In genomic region chr6:127967708-127968107, GRCh38 we compare ENCODE assay signal across 23 cellular contexts.
DNase-seq lines count a peak whose midpoint lies in the region; ATAC-seq and TF ChIP-seq lines count a peak whose summit lies in the region.
"Had no signal": no experiment of that assay in that cellular context is flagged by ENCODE, and none has a peak within 500 bp of the region (broad histone marks: within the 10 kb centered on the region; RNA-seq: fewer than 3 reads in every experiment).

No MANE protein-coding gene starts in this region.

- H3F3A ChIP-seq in Loucy (ENCODE audit: low read depth): peaks cover 3% of the 10 kb centered on the region; the same call in 1 of the 2 replicates

- H3K27ac ChIP-seq in dorsolateral prefrontal cortex (peak overlapping the region in 44 of 59 donors; percentile 5 to 86 (median 60)), mesendoderm (ENCODE audit: low read depth, low read length) (no peak overlapping the region)

- H3K18ac ChIP-seq in mesendoderm (ENCODE audit: low read length): no peak overlapping the region

- H3K9me3 ChIP-seq in Loucy (ENCODE audit: insufficient read depth, low read depth, low read length): no peaks in the 10 kb centered on the region
- H3K9me3 ChIP-seq: SK-N-SH had no signal

- peak; percentile 10 for DNase-seq in COLO829 (ENCODE audit: low spot score)
- peak in 2 of 10 donors; percentile 18 to 30 for DNase-seq in dorsolateral prefrontal cortex
- peak; percentile 40 for DNase-seq in putamen (ENCODE audit: low spot score)
- no peak for DNase-seq in NCI-H345 treated with DMSO at 0.1 percent for 48 hours (lab: John Stamatoyannopoulos, UW; ENCODE audit: unreplicated experiment)
- DNase-seq in mesendoderm: no peak
- DNase-seq: activated CD4-positive, CD25-positive, alpha-beta regulatory T cell; activated gamma-delta T cell treated with Interleukin-2 at 50 U/mL for 16 hours; cerebellar nuclear complex; COR-L47; effector CD4-positive, alpha-beta T cell; Kasumi-1; kidney; mammary epithelial cell; NCI-H1105; NCI-H2029 treated with DMSO at 0.1 percent for 48 hours; NCI-H510A treated with DMSO at 0.1 percent for 48 hours; nephron progenitor cell; SK-N-SH; trophoblast cell had no signal

- no CpG with 5 or more reads among the region's 3 CpGs for WGBS in mesendoderm (ENCODE audit: extremely low coverage, insufficient coverage, low lambda C conversion rate)

- H3K79me1 ChIP-seq in mesendoderm (ENCODE audit: low read length): no peaks in the 10 kb centered on the region

- no peaks in the 10 kb centered on the region for H3K27me3 ChIP-seq in Loucy (ENCODE audit: insufficient read depth, low read length, poor library complexity, severe bottlenecking)
- H3K27me3 ChIP-seq in dorsolateral prefrontal cortex: no peaks in the 10 kb centered on the region
- H3K27me3 ChIP-seq in mesendoderm (ENCODE audit: insufficient read depth, low read length, poor library complexity): no peaks in the 10 kb centered on the region

- H3K23ac ChIP-seq in mesendoderm (ENCODE audit: low read length): no peak overlapping the region

- H4K20me1 ChIP-seq in Loucy (ENCODE audit: insufficient read depth, low read length, poor library complexity, severe bottlenecking): no peaks in the 10 kb centered on the region

- no peaks in the 10 kb centered on the region for H3K36me3 ChIP-seq in Loucy (ENCODE audit: insufficient read depth, low read length)
- H3K36me3 ChIP-seq in mesendoderm (ENCODE audit: control insufficient read depth, insufficient read depth, low read length): no peaks in the 10 kb centered on the region

- no peak overlapping the region for H2BK5ac ChIP-seq in mesendoderm (ENCODE audit: low read length)

- H3K79me2 ChIP-seq in Loucy (ENCODE audit: insufficient read depth, low read length) (no peaks in the 10 kb centered on the region), mesendoderm (ENCODE audit: control insufficient read depth, insufficient read depth, low read length) (no peaks in the 10 kb centered on the region)

- no peak for ATAC-seq in GM21825 (IDR thresholded peaks at IDR 0.05; ENCODE audit: unreplicated experiment)
- ATAC-seq: HCT116; stimulated activated memory B cell treated with anti-CD40 and anti-IgM and Interleukin-4, amounts not matched to agents 10 μg/mL and 1 μg/mL and 100 μg/mL, for 72 hours had no signal

- H2AFZ ChIP-seq in Loucy (ENCODE audit: low read length): 0 out of 2 replicates have a peak overlapping the region, but pooled peaks have one; percentile 21

- TF ChIP-seq CTCF in Loucy (conservative IDR thresholded peaks at IDR 0.05; ENCODE audit: low read length) (no peak), dorsolateral prefrontal cortex (IDR thresholded peaks at IDR 0.05 in 54 of 56, conservative IDR thresholded peaks at IDR 0.05 in 2 of 56; ENCODE audit: low read depth in 1 of 56, partially characterized antibody in 56 of 56) (peak in 2 of 56 donors; percentile 9 to 24)

- no peak overlapping the region for H3K4me3 ChIP-seq in Loucy (ENCODE audit: low read length, poor library complexity, severe bottlenecking)
- no peak overlapping the region for H3K4me3 ChIP-seq in dorsolateral prefrontal cortex
- no peak overlapping the region for H3K4me3 ChIP-seq in mesendoderm (ENCODE audit: low read length)

- H2AK5ac ChIP-seq in mesendoderm (ENCODE audit: low read length): no peak overlapping the region

- no peak overlapping the region for H4K5ac ChIP-seq in mesendoderm (ENCODE audit: low read length)

- H3K4me2 ChIP-seq in Loucy (ENCODE audit: low read depth, low read length, poor library complexity, severe bottlenecking) (no peak overlapping the region), mesendoderm (ENCODE audit: low read length) (no peak overlapping the region)
- H3K4me2 ChIP-seq: SK-N-SH had no signal

- no peak overlapping the region for H2BK15ac ChIP-seq in mesendoderm (replicated peaks; ENCODE audit: low read depth)

- H3K4me1 ChIP-seq in Loucy (ENCODE audit: insufficient read depth, low read length, poor library complexity, severe bottlenecking): peaks cover 33% of the 10 kb centered on the region
- H3K4me1 ChIP-seq in mesendoderm (ENCODE audit: control insufficient read depth, low read depth, low read length): no peaks in the 10 kb centered on the region

- no peak overlapping the region for H2BK120ac ChIP-seq in mesendoderm (ENCODE audit: low read depth, low read length)

- H3K9ac ChIP-seq in Loucy (ENCODE audit: low read depth, low read length, poor library complexity, severe bottlenecking) (no peak overlapping the region), mesendoderm (ENCODE audit: low read length) (no peak overlapping the region)
- H3K9ac ChIP-seq: SK-N-SH had no signal

- intact Hi-C loops in dorsolateral prefrontal cortex (cut with DNase I): loop anchor here (5.0 to 10.0 kb wide), 2 partner anchors 90 to 93 kb away; no protein-coding TSS in a partner anchor

- no peaks in the 10 kb centered on the region for H3K9me2 ChIP-seq in Loucy (replicated peaks; ENCODE audit: low read depth, low read length)
- H3K9me2 ChIP-seq: SK-N-SH had no signal

- H3K4ac ChIP-seq in mesendoderm (ENCODE audit: low read depth, low read length): no peak overlapping the region

- H3K56ac ChIP-seq in mesendoderm (ENCODE audit: low read length): no peak overlapping the region

- no peak overlapping the region for H4K8ac ChIP-seq in mesendoderm (ENCODE audit: low read depth, low read length)

Comparison
In these comparisons a context has a peak if more than half of its experiments do, and no peak if none do; other contexts are left out.
1. DNase-seq: peak in COLO829 (single experiment) and putamen (single experiment); none in NCI-H345 treated with DMSO at 0.1 percent for 48 hours (single experiment) and mesendoderm (single experiment).